ENCODE assay signal across 1 cellular context in genomic region chr4:2416564-2417195, GRCh38.
TF ChIP-seq lines count a peak whose summit lies in the region.

No MANE protein-coding gene starts in this region.

TF ChIP-seq in SK-N-SH treated with all-trans-retinoic acid at 6 μM for 48 hours, 23 proteins besides CTCF, POLR2A, EP300 and RAD21 (continued from another document):
- TF ChIP-seq PATZ1 (CRISPR knock-in tag; IDR thresholded peaks at IDR 0.05; ENCODE audit: borderline replicate concordance) (no peak), ISL1 (CRISPR knock-in tag; IDR thresholded peaks at IDR 0.05) (no peak), ZNF8 (CRISPR knock-in tag; IDR thresholded peaks at IDR 0.05) (no peak), TSHZ2 (CRISPR knock-in tag; IDR thresholded peaks at IDR 0.05) (no peak), TOX (CRISPR knock-in tag; IDR thresholded peaks at IDR 0.05; ENCODE audit: borderline replicate concordance) (no peak), CREB5 (CRISPR knock-in tag; IDR thresholded peaks at IDR 0.05; ENCODE audit: low read depth) (no peak), ZFP30 (CRISPR knock-in tag; IDR thresholded peaks at IDR 0.05) (no peak), RARB (CRISPR knock-in tag; IDR thresholded peaks at IDR 0.05) (no peak)
